1 cellular context compared by ENCODE assay signal in genomic region chr22:21709688-21710087, GRCh38.
TF ChIP-seq lines count a peak whose summit lies in the region.

No MANE protein-coding gene starts in this region.

TF ChIP-seq in HEK293, 187 proteins besides CTCF, POLR2A, EP300 and RAD21 (continued from another document):
- TF ChIP-seq, protein P1, sequence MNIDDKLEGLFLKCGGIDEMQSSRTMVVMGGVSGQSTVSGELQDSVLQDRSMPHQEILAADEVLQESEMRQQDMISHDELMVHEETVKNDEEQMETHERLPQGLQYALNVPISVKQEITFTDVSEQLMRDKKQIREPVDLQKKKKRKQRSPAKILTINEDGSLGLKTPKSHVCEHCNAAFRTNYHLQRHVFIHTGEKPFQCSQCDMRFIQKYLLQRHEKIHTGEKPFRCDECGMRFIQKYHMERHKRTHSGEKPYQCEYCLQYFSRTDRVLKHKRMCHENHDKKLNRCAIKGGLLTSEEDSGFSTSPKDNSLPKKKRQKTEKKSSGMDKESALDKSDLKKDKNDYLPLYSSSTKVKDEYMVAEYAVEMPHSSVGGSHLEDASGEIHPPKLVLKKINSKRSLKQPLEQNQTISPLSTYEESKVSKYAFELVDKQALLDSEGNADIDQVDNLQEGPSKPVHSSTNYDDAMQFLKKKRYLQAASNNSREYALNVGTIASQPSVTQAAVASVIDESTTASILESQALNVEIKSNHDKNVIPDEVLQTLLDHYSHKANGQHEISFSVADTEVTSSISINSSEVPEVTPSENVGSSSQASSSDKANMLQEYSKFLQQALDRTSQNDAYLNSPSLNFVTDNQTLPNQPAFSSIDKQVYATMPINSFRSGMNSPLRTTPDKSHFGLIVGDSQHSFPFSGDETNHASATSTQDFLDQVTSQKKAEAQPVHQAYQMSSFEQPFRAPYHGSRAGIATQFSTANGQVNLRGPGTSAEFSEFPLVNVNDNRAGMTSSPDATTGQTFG (tag by site-specific recombination; IDR thresholded peaks at IDR 0.05; ENCODE audit: borderline replicate concordance): no peak
- TF ChIP-seq BCL11A (tag by site-specific recombination; IDR thresholded peaks at IDR 0.05; ENCODE audit: low read depth) (0 out of 2 replicates have a peak, but pooled peaks have one; percentile 19), ZNF391 (tag by site-specific recombination; IDR thresholded peaks at IDR 0.05; ENCODE audit: borderline replicate concordance, low read depth) (no peak)
TF ChIP-seq in HEK293: peak in this region for 4.
